ENCODE assay signal across 34 cellular contexts in genomic region chr1:159653201-159653600, GRCh38.
DNase-seq lines count a peak whose midpoint lies in the region; ATAC-seq and TF ChIP-seq lines count a peak whose summit lies in the region.
"Had no signal": no experiment of that assay in that cellular context is flagged by ENCODE, and none has a peak within 500 bp of the region (broad histone marks: within the 10 kb centered on the region; RNA-seq: fewer than 3 reads in every experiment).

No MANE protein-coding gene starts in this region.

- H3K4me3 ChIP-seq in BJ (ENCODE audit: low read depth, low read length) = no peak overlapping the region
- H3K4me3 ChIP-seq in osteoblast (ENCODE audit: insufficient read depth, low read length) = no peak overlapping the region
- H3K4me3 ChIP-seq: body of pancreas, heart left ventricle, MG63, right lobe of liver, transverse colon had no signal

- no peak overlapping the region for H3K27ac Mint-ChIP-seq in osteocyte (ENCODE audit: unreplicated experiment)
- H3K27ac Mint-ChIP-seq: activated naive CD8-positive, alpha-beta T cell treated with anti-CD3 and anti-CD28 coated beads for 36 hours; activated T-cell treated with anti-CD3 and anti-CD28 coated beads, Interleukin-2, amount 50 U/mL, for 24 hours; mesothelial cell of epicardium; T-helper 1 cell treated with Interleukin-12 subunit alpha and Interleukin-12 subunit beta and Interleukin-4 antibody, amounts not matched to agents 30 μg/mL and 1 μg/mL, for 36 hours had no signal

- peak; percentile 33 for DNase-seq in BJ (ENCODE audit: low read depth)
- DNase-seq in dermis blood vessel endothelial cell = peak; percentile 54
- no peak for DNase-seq in osteoblast (ENCODE audit: insufficient read length, low spot score, missing footprints)
- DNase-seq in stimulated activated CD4-positive, alpha-beta T cell treated with anti-CD3 and anti-CD28 coated beads, Interleukin-12 subunit alpha, Interleukin-12 subunit beta, amount 100 ng/mL, for 4 hours = no peak
- DNase-seq in osteocyte (ENCODE audit: extremely low spot score, unreplicated experiment) = no peak
- DNase-seq in activated CD4-positive, alpha-beta T cell treated with anti-CD3 and anti-CD28 coated beads, Interleukin-2, amount 50 U/mL, for 4 hours = no peak
- DNase-seq: activated CD4-positive, alpha-beta T cell treated with anti-CD3 and anti-CD28 coated beads, Interleukin-2, amount 50 U/mL, for 1 hour; activated CD4-positive, CD25-positive, alpha-beta regulatory T cell; activated gamma-delta T cell; activated naive CD8-positive, alpha-beta T cell treated with anti-CD3 and anti-CD28 coated beads for 36 hours; activated T-cell treated with anti-CD3 and anti-CD28 coated beads, Interleukin-2, amount 50 U/mL, for 24 hours; body of pancreas; Caco-2; cerebellar nuclear complex; DMS53; GOT3; heart left ventricle; kidney; MG63; NCI-H1105; NCI-H187; NCI-H2171 treated with DMSO at 0.1 percent for 48 hours; NCI-H524; OCI-M1; right lobe of liver; stimulated activated CD4-positive, alpha-beta T cell treated with anti-CD3 and anti-CD28 coated beads, Interleukin-4, amount 100 ng/mL, for 4 hours; transverse colon had no signal

- peak overlapping the region; percentile 64 for H3K27ac ChIP-seq in osteoblast (ENCODE audit: low read depth, low read length)
- H3K27ac ChIP-seq: body of pancreas, C4-2B, heart left ventricle, HL-60, KMS-11, right lobe of liver, transverse colon had no signal

- H3K36me3 Mint-ChIP-seq in osteocyte (ENCODE audit: unreplicated experiment) = no peaks in the 10 kb centered on the region
- H3K36me3 Mint-ChIP-seq: activated naive CD8-positive, alpha-beta T cell treated with anti-CD3 and anti-CD28 coated beads for 36 hours; mesothelial cell of epicardium had no signal

- POLR2A ChIA-PET in BJ (lab: Charles Lee) = no interaction called here

- no peaks in the 10 kb centered on the region for H3K79me2 ChIP-seq in osteoblast (ENCODE audit: insufficient read depth, low read length)

- H3K4me3 Mint-ChIP-seq in osteocyte (ENCODE audit: unreplicated experiment) = no peak overlapping the region
- H3K4me3 Mint-ChIP-seq: activated naive CD8-positive, alpha-beta T cell treated with anti-CD3 and anti-CD28 coated beads for 36 hours; activated T-cell treated with anti-CD3 and anti-CD28 coated beads, Interleukin-2, amount 50 U/mL, for 24 hours; mesothelial cell of epicardium; T-helper 1 cell treated with Interleukin-12 subunit alpha and Interleukin-12 subunit beta and Interleukin-4 antibody, amounts not matched to agents 30 μg/mL and 1 μg/mL, for 36 hours had no signal

- CTCF ChIA-PET in BJ (lab: Yijun Ruan, JAX) = interaction anchor here (0.6 to 1.5 kb wide), 2 partner anchors 18 to 64 kb away, joined by 3 read pairs; no protein-coding TSS in a partner anchor

- H3K4me2 ChIP-seq in osteoblast (ENCODE audit: insufficient read depth, low read length) = no peak overlapping the region
- H3K4me2 ChIP-seq: KMS-11 had no signal

- H3K4me1 ChIP-seq in osteoblast (ENCODE audit: insufficient read depth, low read length) = peaks cover 4% of the 10 kb centered on the region
- H3K4me1 ChIP-seq: body of pancreas, Caco-2, heart left ventricle, right lobe of liver, transverse colon had no signal

- ATAC-seq in SK-N-SH treated with all-trans-retinoic acid at 6 μM for 48 hours = peak; percentile 48; the same call in 2 of the 3 replicates
- no peak for ATAC-seq in GM18520 (IDR thresholded peaks at IDR 0.05; ENCODE audit: unreplicated experiment)
- ATAC-seq: body of pancreas, heart left ventricle, right lobe of liver had no signal

- TF ChIP-seq CTCF in BJ (IDR thresholded peaks at IDR 0.05; ENCODE audit: insufficient read depth, low read depth, low read length) = no peak
- no peak for TF ChIP-seq CTCF in osteoblast (IDR thresholded peaks at IDR 0.05; ENCODE audit: extremely low read depth, low read depth, low read length)
- TF ChIP-seq CTCF in osteocyte (IDR thresholded peaks at IDR 0.05) = no peak

- H3K4me1 Mint-ChIP-seq in osteocyte (ENCODE audit: unreplicated experiment) = peaks cover 10% of the 10 kb centered on the region
- H3K4me1 Mint-ChIP-seq: activated naive CD8-positive, alpha-beta T cell treated with anti-CD3 and anti-CD28 coated beads for 36 hours; mesothelial cell of epicardium had no signal

- H3K27me3 ChIP-seq in BJ (ENCODE audit: control insufficient read depth, insufficient read depth, low read length) (no peaks in the 10 kb centered on the region), osteoblast (ENCODE audit: insufficient read depth, low read length) (no peaks in the 10 kb centered on the region)
- H3K27me3 ChIP-seq: body of pancreas, heart left ventricle, MG63, right lobe of liver, transverse colon had no signal

- H3K27me3 Mint-ChIP-seq in osteocyte (ENCODE audit: unreplicated experiment) = peaks cover 2% of the 10 kb centered on the region

- H3K36me3 ChIP-seq in BJ (ENCODE audit: control insufficient read depth, insufficient read depth, low read length) (no peaks in the 10 kb centered on the region), osteoblast (ENCODE audit: insufficient read depth, low read length) (no peaks in the 10 kb centered on the region)
- H3K36me3 ChIP-seq: heart left ventricle, MG63, right lobe of liver, transverse colon had no signal

- H2AFZ ChIP-seq in osteoblast (ENCODE audit: low read length) = no peak overlapping the region

- H4K20me1 ChIP-seq in osteoblast (ENCODE audit: insufficient read depth, low read length) = no peaks in the 10 kb centered on the region

- no peaks in the 10 kb centered on the region for H3K9me3 ChIP-seq in osteoblast (ENCODE audit: low read depth, low read length)
- H3K9me3 ChIP-seq: body of pancreas, Caco-2, heart left ventricle, MG63, right lobe of liver, transverse colon had no signal

- peaks cover 4% of the 10 kb centered on the region for H3K9me3 Mint-ChIP-seq in osteocyte (ENCODE audit: unreplicated experiment)
- H3K9me3 Mint-ChIP-seq: activated naive CD8-positive, alpha-beta T cell treated with anti-CD3 and anti-CD28 coated beads for 36 hours; activated T-cell treated with anti-CD3 and anti-CD28 coated beads, Interleukin-2, amount 50 U/mL, for 24 hours; T-helper 1 cell treated with Interleukin-12 subunit alpha and Interleukin-12 subunit beta and Interleukin-4 antibody, amounts not matched to agents 30 μg/mL and 1 μg/mL, for 36 hours had no signal

TF ChIP-seq in SK-N-SH treated with all-trans-retinoic acid at 6 μM for 48 hours, 23 proteins besides CTCF, POLR2A, EP300 and RAD21 (continues in another document):
- TF ChIP-seq PPARA (CRISPR knock-in tag; IDR thresholded peaks at IDR 0.05; ENCODE audit: borderline replicate concordance) (no peak), TOX (CRISPR knock-in tag; IDR thresholded peaks at IDR 0.05; ENCODE audit: borderline replicate concordance) (no peak), RARB (CRISPR knock-in tag; IDR thresholded peaks at IDR 0.05) (no peak), OSR1 (CRISPR knock-in tag; IDR thresholded peaks at IDR 0.05) (no peak), TSHZ2 (CRISPR knock-in tag; IDR thresholded peaks at IDR 0.05) (no peak), ZNF70 (CRISPR knock-in tag; IDR thresholded peaks at IDR 0.05) (no peak), TCF4 (CRISPR knock-in tag; IDR thresholded peaks at IDR 0.05; ENCODE audit: borderline replicate concordance) (no peak), ZNF565 (CRISPR knock-in tag; conservative IDR thresholded peaks at IDR 0.05; ENCODE audit: low read depth) (no peak), ISL1 (CRISPR knock-in tag; IDR thresholded peaks at IDR 0.05) (no peak), CSRNP3 (CRISPR knock-in tag; IDR thresholded peaks at IDR 0.05) (no peak), CSDC2 (CRISPR knock-in tag; IDR thresholded peaks at IDR 0.05) (no peak), BACH2 (CRISPR knock-in tag; IDR thresholded peaks at IDR 0.05; ENCODE audit: borderline replicate concordance) (no peak), ZNF8 (CRISPR knock-in tag; IDR thresholded peaks at IDR 0.05) (no peak), GLIS3 (CRISPR knock-in tag; IDR thresholded peaks at IDR 0.05) (no peak)

Comparison
In these comparisons a context has a peak if more than half of its experiments do, and no peak if none do; other contexts are left out.
1. DNase-seq: peak in BJ (single experiment) and dermis blood vessel endothelial cell (single experiment); none in osteoblast (single experiment), stimulated activated CD4-positive, alpha-beta T cell treated with anti-CD3 and anti-CD28 coated beads, Interleukin-12 subunit alpha, Interleukin-12 subunit beta, amount 100 ng/mL, for 4 hours (single experiment), osteocyte (single experiment) and activated CD4-positive, alpha-beta T cell treated with anti-CD3 and anti-CD28 coated beads, Interleukin-2, amount 50 U/mL, for 4 hours (0 of 2).